In the genomic region with DNA sequence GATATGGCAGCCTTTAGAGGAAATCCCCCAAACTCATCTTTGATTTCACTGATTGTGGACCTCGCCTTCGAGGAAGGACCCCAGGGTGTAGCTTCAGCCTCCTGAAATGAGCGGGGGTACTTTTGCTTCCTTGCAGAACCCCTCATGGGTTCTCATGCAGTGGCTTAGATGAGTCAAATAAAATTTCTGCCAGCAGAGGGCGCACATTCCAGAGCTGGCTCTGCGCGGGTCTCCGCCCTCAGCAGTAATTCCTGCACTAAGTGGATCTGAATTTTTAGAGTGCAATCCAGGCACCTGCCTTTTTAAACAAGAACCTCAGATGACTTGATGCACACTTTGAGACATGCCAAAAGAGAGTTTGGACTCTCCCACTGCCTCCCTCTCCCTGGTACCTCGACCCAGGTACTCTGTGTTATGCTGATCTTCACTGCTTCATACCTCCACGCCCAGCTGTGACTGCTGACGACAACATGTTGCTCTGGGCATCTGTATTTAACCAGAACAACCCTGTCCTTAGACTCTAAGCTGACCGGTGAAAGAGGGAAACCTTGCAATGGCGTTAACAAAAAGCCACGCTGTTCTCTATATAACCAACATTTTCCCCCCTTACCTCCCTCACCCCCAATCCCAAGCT, we compare ENCODE assay signal across 1 cellular context.
TF ChIP-seq lines count a peak whose summit lies in the region.

No MANE protein-coding gene starts in this region.

TF ChIP-seq in HEK293, 187 proteins besides CTCF, POLR2A, EP300 and RAD21 (continued from another document):
- TF ChIP-seq, protein P1, sequence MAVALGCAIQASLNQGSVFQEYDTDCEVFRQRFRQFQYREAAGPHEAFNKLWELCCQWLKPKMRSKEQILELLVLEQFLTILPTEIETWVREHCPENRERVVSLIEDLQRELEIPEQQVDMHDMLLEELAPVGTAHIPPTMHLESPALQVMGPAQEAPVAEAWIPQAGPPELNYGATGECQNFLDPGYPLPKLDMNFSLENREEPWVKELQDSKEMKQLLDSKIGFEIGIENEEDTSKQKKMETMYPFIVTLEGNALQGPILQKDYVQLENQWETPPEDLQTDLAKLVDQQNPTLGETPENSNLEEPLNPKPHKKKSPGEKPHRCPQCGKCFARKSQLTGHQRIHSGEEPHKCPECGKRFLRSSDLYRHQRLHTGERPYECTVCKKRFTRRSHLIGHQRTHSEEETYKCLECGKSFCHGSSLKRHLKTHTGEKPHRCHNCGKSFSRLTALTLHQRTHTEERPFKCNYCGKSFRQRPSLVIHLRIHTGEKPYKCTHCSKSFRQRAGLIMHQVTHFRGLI (tag by site-specific recombination; IDR thresholded peaks at IDR 0.05), result no peak
- TF ChIP-seq, protein P2, sequence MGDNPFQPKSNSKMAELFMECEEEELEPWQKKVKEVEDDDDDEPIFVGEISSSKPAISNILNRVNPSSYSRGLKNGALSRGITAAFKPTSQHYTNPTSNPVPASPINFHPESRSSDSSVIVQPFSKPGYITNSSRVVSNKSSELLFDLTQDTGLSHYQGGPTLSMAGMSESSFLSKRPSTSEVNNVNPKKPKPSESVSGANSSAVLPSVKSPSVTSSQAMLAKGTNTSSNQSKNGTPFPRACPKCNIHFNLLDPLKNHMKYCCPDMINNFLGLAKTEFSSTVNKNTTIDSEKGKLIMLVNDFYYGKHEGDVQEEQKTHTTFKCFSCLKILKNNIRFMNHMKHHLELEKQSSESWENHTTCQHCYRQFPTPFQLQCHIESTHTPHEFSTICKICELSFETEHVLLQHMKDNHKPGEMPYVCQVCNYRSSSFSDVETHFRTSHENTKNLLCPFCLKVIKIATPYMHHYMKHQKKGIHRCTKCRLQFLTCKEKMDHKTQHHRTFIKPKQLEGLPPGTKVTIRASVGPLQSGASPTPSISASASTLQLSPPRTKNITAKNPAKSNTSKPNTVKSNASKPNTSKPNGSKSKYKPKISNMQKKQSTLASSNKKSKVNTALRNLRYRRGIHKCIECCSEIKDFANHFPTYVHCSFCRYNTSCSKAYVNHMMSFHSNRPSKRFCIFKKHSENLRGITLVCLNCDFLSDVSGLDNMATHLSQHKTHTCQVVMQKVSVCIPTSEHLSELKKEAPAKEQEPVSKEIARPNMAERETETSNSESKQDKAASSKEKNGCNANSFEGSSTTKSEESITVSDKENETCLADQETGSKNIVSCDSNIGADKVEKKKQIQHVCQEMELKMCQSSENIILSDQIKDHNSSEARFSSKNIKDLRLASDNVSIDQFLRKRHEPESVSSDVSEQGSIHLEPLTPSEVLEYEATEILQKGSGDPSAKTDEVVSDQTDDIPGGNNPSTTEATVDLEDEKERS (tag by site-specific recombination; IDR thresholded peaks at IDR 0.05), result no peak
- TF ChIP-seq ZSCAN30 (tag by site-specific recombination; IDR thresholded peaks at IDR 0.05) (0 out of 2 replicates have a peak, but pooled peaks have one; percentile 29), ZNF416 (tag by site-specific recombination; IDR thresholded peaks at IDR 0.05) (no peak), ZNF654 (tag by site-specific recombination; IDR thresholded peaks at IDR 0.05; ENCODE audit: low read depth) (peak; percentile 46), ZFP41 (tag by site-specific recombination; IDR thresholded peaks at IDR 0.05; ENCODE audit: borderline replicate concordance) (no peak), MEIS1 (CRISPR knock-in tag; IDR thresholded peaks at IDR 0.05; ENCODE audit: borderline replicate concordance) (no peak), ZSCAN23 (tag by site-specific recombination; IDR thresholded peaks at IDR 0.05) (no peak), SP7 (tag by site-specific recombination; IDR thresholded peaks at IDR 0.05) (peak; percentile 19; the same call in 1 of the 2 replicates), HOXC10 (CRISPR knock-in tag; IDR thresholded peaks at IDR 0.05) (no peak), FEZF1 (tag by site-specific recombination; IDR thresholded peaks at IDR 0.05) (no peak), ZFHX2 (tag by site-specific recombination; conservative IDR thresholded peaks at IDR 0.05) (no peak), SETDB1 (IDR thresholded peaks at IDR 0.05; ENCODE audit: insufficient read length, low read length) (no peak), KLF10 (tag by site-specific recombination; IDR thresholded peaks at IDR 0.05) (no peak), ZNF837 (tag by site-specific recombination; IDR thresholded peaks at IDR 0.05) (no peak), ZNF660 (tag by site-specific recombination; IDR thresholded peaks at IDR 0.05) (peak; percentile 70), SCRT1 (tag by site-specific recombination; IDR thresholded peaks at IDR 0.05; ENCODE audit: borderline replicate concordance) (peak; percentile 83; the same call in 1 of the 2 replicates), SP3 (tag by site-specific recombination; IDR thresholded peaks at IDR 0.05) (no peak)
- TF ChIP-seq, protein P3, sequence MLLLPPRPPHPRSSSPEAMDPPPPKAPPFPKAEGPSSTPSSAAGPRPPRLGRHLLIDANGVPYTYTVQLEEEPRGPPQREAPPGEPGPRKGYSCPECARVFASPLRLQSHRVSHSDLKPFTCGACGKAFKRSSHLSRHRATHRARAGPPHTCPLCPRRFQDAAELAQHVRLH (tag by site-specific recombination; IDR thresholded peaks at IDR 0.05), result no peak
- TF ChIP-seq, protein P4, sequence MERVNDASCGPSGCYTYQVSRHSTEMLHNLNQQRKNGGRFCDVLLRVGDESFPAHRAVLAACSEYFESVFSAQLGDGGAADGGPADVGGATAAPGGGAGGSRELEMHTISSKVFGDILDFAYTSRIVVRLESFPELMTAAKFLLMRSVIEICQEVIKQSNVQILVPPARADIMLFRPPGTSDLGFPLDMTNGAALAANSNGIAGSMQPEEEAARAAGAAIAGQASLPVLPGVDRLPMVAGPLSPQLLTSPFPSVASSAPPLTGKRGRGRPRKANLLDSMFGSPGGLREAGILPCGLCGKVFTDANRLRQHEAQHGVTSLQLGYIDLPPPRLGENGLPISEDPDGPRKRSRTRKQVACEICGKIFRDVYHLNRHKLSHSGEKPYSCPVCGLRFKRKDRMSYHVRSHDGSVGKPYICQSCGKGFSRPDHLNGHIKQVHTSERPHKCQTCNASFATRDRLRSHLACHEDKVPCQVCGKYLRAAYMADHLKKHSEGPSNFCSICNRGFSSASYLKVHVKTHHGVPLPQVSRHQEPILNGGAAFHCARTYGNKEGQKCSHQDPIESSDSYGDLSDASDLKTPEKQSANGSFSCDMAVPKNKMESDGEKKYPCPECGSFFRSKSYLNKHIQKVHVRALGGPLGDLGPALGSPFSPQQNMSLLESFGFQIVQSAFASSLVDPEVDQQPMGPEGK (tag by site-specific recombination; IDR thresholded peaks at IDR 0.05), result no peak
- TF ChIP-seq, protein P5, sequence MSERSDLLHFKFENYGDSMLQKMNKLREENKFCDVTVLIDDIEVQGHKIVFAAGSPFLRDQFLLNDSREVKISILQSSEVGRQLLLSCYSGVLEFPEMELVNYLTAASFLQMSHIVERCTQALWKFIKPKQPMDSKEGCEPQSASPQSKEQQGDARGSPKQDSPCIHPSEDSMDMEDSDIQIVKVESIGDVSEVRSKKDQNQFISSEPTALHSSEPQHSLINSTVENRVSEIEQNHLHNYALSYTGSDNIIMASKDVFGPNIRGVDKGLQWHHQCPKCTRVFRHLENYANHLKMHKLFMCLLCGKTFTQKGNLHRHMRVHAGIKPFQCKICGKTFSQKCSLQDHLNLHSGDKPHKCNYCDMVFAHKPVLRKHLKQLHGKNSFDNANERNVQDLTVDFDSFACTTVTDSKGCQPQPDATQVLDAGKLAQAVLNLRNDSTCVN (tag by site-specific recombination; optimal IDR thresholded peaks at IDR 0.05), result peak; percentile 16
TF ChIP-seq in HEK293: peak in this region for 10.
